Comparison of ENCODE assay signal across 30 cellular contexts in the genomic region with DNA sequence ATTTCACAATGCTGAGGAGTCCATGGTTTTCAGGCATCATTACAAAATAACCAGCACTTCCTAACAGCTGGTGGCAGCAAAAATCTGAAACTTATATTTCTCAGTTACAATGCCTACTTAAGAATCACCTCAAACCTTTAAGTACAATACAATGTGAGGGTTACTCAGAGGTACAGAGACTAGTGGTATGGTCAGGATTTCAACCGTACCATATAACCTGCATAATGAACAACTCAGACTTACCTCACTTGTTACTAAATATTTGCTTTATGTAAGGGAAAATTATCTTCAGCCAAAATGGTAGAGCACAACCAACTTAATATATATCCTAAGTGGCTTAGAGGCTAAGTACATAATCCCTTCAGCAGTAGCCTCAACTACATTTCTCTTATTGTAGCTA.
"Had no signal": no experiment of that assay in that cellular context is flagged by ENCODE, and none has a peak within 500 bp of the region (broad histone marks: within the 10 kb centered on the region; RNA-seq: fewer than 3 reads in every experiment).

No MANE protein-coding gene starts in this region.

- H3K4me1 ChIP-seq: breast epithelium, Peyer's patch, SJCRH30 had no signal

- H3K36me3 ChIP-seq: adrenal gland, breast epithelium, MG63, Peyer's patch, SJCRH30, WERI-Rb-1 had no signal

- H3K4me1 Mint-ChIP-seq: activated CD4-positive, alpha-beta memory T cell treated with anti-CD3 and anti-CD28 coated beads, Interleukin-2, amount 10 ng/mL, durations not matched to agents 7 days and 5 days; activated CD4-positive, alpha-beta T cell treated with anti-CD3 and anti-CD28 coated beads for 36 hours; activated T-helper 17 cell treated with anti-CD3 and anti-CD28 coated beads, Interleukin-2, amount 50 U/mL, for 72 hours had no signal

- DNase-seq: activated CD4-positive, alpha-beta memory T cell treated with anti-CD3 and anti-CD28 coated beads, Interleukin-2, amount 10 ng/mL, durations not matched to agents 7 days and 5 days; activated CD4-positive, alpha-beta T cell treated with anti-CD3 and anti-CD28 coated beads for 36 hours; activated CD4-positive, alpha-beta T cell treated with anti-CD3 and anti-CD28 coated beads, Interleukin-2, amount 50 U/mL, for 1 hour; activated gamma-delta T cell; activated naive CD4-positive, alpha-beta T cell treated with anti-CD3 and anti-CD28 coated beads for 36 hours; activated T-cell treated with anti-CD3 and anti-CD28 coated beads for 4 hours; activated T-cell treated with anti-CD3 and anti-CD28 coated beads, Interleukin-2, amount 50 U/mL, for 48 hours; adrenal gland; anterior cingulate cortex; central memory CD4-positive, alpha-beta T cell; MG63; NCI-H1048; NCI-H2029; NCI-H2107; NCI-H2171 treated with DMSO at 0.1 percent for 48 hours; NCI-H226; NCI-H526; NCI-H774; NK-92 treated with Interleukin-12 subunit alpha and Interleukin-12 subunit beta, amount 100 ng/mL, for 24 hours; OCI-M1; Peyer's patch; Right ventricle myocardium superior; SJCRH30; SK-N-SH; T-helper 1 cell; WERI-Rb-1 had no signal

- H3K9me3 Mint-ChIP-seq: activated CD4-positive, alpha-beta memory T cell treated with anti-CD3 and anti-CD28 coated beads, Interleukin-2, amount 10 ng/mL, durations not matched to agents 7 days and 5 days; activated naive CD4-positive, alpha-beta T cell treated with anti-CD3 and anti-CD28 coated beads for 36 hours; activated T-helper 17 cell treated with anti-CD3 and anti-CD28 coated beads, Interleukin-2, amount 50 U/mL, for 72 hours had no signal

- H3K27me3 ChIP-seq: adrenal gland, breast epithelium, MG63, Peyer's patch, SJCRH30 had no signal

- ATAC-seq: activated CD4-positive, alpha-beta T cell treated with anti-CD3 and anti-CD28 coated beads for 36 hours; activated T-helper 17 cell treated with anti-CD3 and anti-CD28 coated beads, Interleukin-2, amount 50 U/mL, for 72 hours had no signal

- H3K27me3 Mint-ChIP-seq: activated CD4-positive, alpha-beta memory T cell treated with anti-CD3 and anti-CD28 coated beads, Interleukin-2, amount 10 ng/mL, durations not matched to agents 7 days and 5 days; activated CD4-positive, alpha-beta T cell treated with anti-CD3 and anti-CD28 coated beads for 36 hours; activated naive CD8-positive, alpha-beta T cell; activated T-helper 17 cell treated with anti-CD3 and anti-CD28 coated beads, Interleukin-2, amount 50 U/mL, for 72 hours had no signal

- H3K27ac Mint-ChIP-seq: activated CD4-positive, alpha-beta memory T cell treated with anti-CD3 and anti-CD28 coated beads, Interleukin-2, amount 10 ng/mL, durations not matched to agents 7 days and 5 days; activated CD4-positive, alpha-beta T cell treated with anti-CD3 and anti-CD28 coated beads for 36 hours; activated naive CD4-positive, alpha-beta T cell treated with anti-CD3 and anti-CD28 coated beads for 36 hours; activated naive CD8-positive, alpha-beta T cell; activated T-helper 17 cell treated with anti-CD3 and anti-CD28 coated beads, Interleukin-2, amount 50 U/mL, for 72 hours had no signal

- H3K4me3 Mint-ChIP-seq: activated CD4-positive, alpha-beta memory T cell treated with anti-CD3 and anti-CD28 coated beads, Interleukin-2, amount 10 ng/mL, durations not matched to agents 7 days and 5 days; activated CD4-positive, alpha-beta T cell treated with anti-CD3 and anti-CD28 coated beads for 36 hours; activated naive CD4-positive, alpha-beta T cell treated with anti-CD3 and anti-CD28 coated beads for 36 hours; activated naive CD8-positive, alpha-beta T cell; activated T-helper 17 cell treated with anti-CD3 and anti-CD28 coated beads, Interleukin-2, amount 50 U/mL, for 72 hours had no signal

- H3K4me3 ChIP-seq: adrenal gland, breast epithelium, MG63, Peyer's patch, SJCRH30 had no signal

- H3K27ac ChIP-seq: adrenal gland, breast epithelium, Peyer's patch, RWPE1, SJCRH30, WERI-Rb-1 had no signal
